In the genomic region with DNA sequence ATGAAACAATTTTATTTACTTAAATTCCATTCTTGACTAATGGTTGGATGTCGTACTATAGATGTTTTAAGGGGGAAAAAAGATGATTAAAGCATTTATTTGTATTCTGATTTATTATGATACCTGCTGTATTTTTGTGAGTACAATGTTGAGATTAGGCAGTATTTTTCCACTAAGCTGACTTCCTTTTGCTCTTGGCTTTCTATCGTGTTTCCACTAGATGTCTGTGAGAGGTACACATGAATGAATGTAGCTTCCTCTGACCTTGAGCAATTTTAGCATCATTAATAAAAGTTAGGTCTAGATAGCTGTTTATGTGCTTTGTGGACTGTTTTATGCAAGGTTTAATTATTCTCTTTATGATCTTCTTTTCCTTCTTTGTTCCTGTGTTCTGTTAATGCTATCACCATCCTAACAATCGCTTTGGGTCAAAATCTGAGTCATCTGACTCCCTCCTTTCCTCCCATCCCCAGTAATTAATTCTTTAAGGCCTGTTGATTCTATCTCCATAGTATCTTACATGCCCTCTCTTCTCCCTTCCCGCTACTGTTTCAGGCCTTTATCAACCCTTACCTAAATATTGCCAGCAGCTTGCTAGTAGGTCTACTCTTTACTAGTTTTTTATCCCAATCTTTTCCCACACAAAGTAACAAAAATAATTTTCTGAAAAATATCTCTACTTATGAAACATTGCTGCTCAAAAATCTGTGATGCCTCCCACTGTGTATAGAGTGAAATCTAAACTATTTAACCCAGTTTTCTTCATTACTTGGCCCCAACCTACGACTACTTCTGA, we compare ENCODE assay signal across 8 cellular contexts.
DNase-seq lines count a peak whose midpoint lies in the region; ATAC-seq, FAIRE-seq and TF ChIP-seq lines count a peak whose summit lies in the region.

No MANE protein-coding gene starts in this region.

- ATAC-seq in left lobe of liver = peak; percentile 23
- ATAC-seq in upper lobe of right lung = no peak

- peaks cover 53% of the 10 kb centered on the region for H3K4me1 ChIP-seq in upper lobe of right lung

- FAIRE-seq in HTR-8/SVneo (lab: Jason Lieb, UNC) = peak; percentile 67

- DNase-seq in ACHN (peak; percentile 77), HTR-8/SVneo (ENCODE audit: insufficient read length, low spot score) (no peak), amniotic epithelial cell (ENCODE audit: low read depth) (peak; percentile 90), left lobe of liver (ENCODE audit: low spot score) (no peak), upper lobe of right lung (no peak), lower leg skin (ENCODE audit: low spot score in 2 of 2) (no peak), NCI-H2107 treated with DMSO at 0.1 percent for 48 hours (lab: John Stamatoyannopoulos, UW; ENCODE audit: unreplicated experiment) (no peak), DMS114 treated with DMSO at 0.1 percent for 48 hours (lab: John Stamatoyannopoulos, UW; ENCODE audit: unreplicated experiment) (no peak)

- H3K9me3 ChIP-seq in upper lobe of right lung = no peaks in the 10 kb centered on the region

- peak overlapping the region; percentile 65 for H3K27ac ChIP-seq in upper lobe of right lung

- TF ChIP-seq POLR2A in lower leg skin (IDR thresholded peaks at IDR 0.05) = no peak

- H3K36me3 ChIP-seq in upper lobe of right lung = no peaks in the 10 kb centered on the region

- 36% methylated on average over 5 of the region's 5 CpGs for WGBS in lower leg skin, 2 donors

- no peak for TF ChIP-seq CTCF in upper lobe of right lung (IDR thresholded peaks at IDR 0.05)
- no peak for TF ChIP-seq CTCF in lower leg skin (IDR thresholded peaks at IDR 0.05)

- intact Hi-C loops in upper lobe of right lung (cut with DNase I) (no loop called here), lower leg skin (cut with DNase I; ENCODE audit: low total_unique reads) (no loop called here)

- in situ Hi-C loops in ACHN (cut with HindIII; ENCODE audit: low pct_ligation_motif_present, low pct_unique_long_range_greater_than_20kb, low sequenced_read_pairs) = no loop called here

- H3K27me3 ChIP-seq in upper lobe of right lung = no peaks in the 10 kb centered on the region

- H3K4me3 ChIP-seq in upper lobe of right lung (no peak overlapping the region), lower leg skin (ENCODE audit: low read depth, poor library complexity, severe bottlenecking) (no peak overlapping the region)

Comparison
In these comparisons a context has a peak if more than half of its experiments do, and no peak if none do; other contexts are left out.
1. DNase-seq: peak in ACHN (single experiment) and amniotic epithelial cell (single experiment); none in HTR-8/SVneo (single experiment), left lobe of liver (single experiment), upper lobe of right lung (single experiment), lower leg skin (0 of 2), NCI-H2107 treated with DMSO at 0.1 percent for 48 hours (single experiment) and DMS114 treated with DMSO at 0.1 percent for 48 hours (single experiment).